Comparison of ENCODE assay signal across 27 cellular contexts in genomic region chr20:6835609-6836008, GRCh38.
"Had no signal": no experiment of that assay in that cellular context is flagged by ENCODE, and none has a peak within 500 bp of the region (broad histone marks: within the 10 kb centered on the region; RNA-seq: fewer than 3 reads in every experiment).

No MANE protein-coding gene starts in this region.

- ATAC-seq: effector memory CD8-positive, alpha-beta T cell; esophagus mucosa; foreskin keratinocyte; gastrocnemius medialis; gastroesophageal sphincter; heart left ventricle; heart right ventricle had no signal

- H3K27me3 ChIP-seq: colonic mucosa, esophagus muscularis mucosa, esophagus squamous epithelium, gastrocnemius medialis had no signal

- H3K27ac Mint-ChIP-seq: dendritic cell treated with granulocyte-macrophage colony-stimulating factor and Interleukin-4, amounts not matched to agents 40 ng/mL and 50 ng/mL, for 4 days; effector memory CD8-positive, alpha-beta T cell had no signal

- H3K27me3 Mint-ChIP-seq: dendritic cell treated with granulocyte-macrophage colony-stimulating factor and Interleukin-4, amounts not matched to agents 40 ng/mL and 50 ng/mL, for 4 days; effector memory CD8-positive, alpha-beta T cell had no signal

- H3K9me3 Mint-ChIP-seq: dendritic cell treated with granulocyte-macrophage colony-stimulating factor and Interleukin-4, amounts not matched to agents 40 ng/mL and 50 ng/mL, for 4 days had no signal

- H3K4me3 Mint-ChIP-seq: dendritic cell treated with granulocyte-macrophage colony-stimulating factor and Interleukin-4, amounts not matched to agents 40 ng/mL and 50 ng/mL, for 4 days; effector memory CD8-positive, alpha-beta T cell had no signal

- DNase-seq: colonic mucosa; cortex of kidney; dermis blood vessel endothelial cell; dorsolateral prefrontal cortex; effector CD4-positive, alpha-beta T cell; effector CD8-positive, alpha-beta T cell; effector memory CD4-positive, alpha-beta T cell; effector memory CD8-positive, alpha-beta T cell; erythroblast; esophagus squamous epithelium; foreskin fibroblast; foreskin keratinocyte; foreskin melanocyte; gastrocnemius medialis; glutamatergic neuron; head of caudate nucleus; heart left ventricle; heart right ventricle had no signal

- H3K36me3 ChIP-seq: colonic mucosa, esophagus muscularis mucosa, esophagus squamous epithelium, gastrocnemius medialis, gastroesophageal sphincter, heart left ventricle, heart right ventricle had no signal

- H3K9me3 ChIP-seq: colonic mucosa, esophagus muscularis mucosa, esophagus squamous epithelium, gastrocnemius medialis, gastroesophageal sphincter, heart left ventricle, heart right ventricle had no signal

- FAIRE-seq: colon, endometrium, endothelial cell of umbilical vein had no signal

- H3K27ac ChIP-seq: colonic mucosa, coronary artery, dorsolateral prefrontal cortex, epithelial cell of prostate, esophagus muscularis mucosa, esophagus squamous epithelium, foreskin keratinocyte, gastrocnemius medialis, gastroesophageal sphincter, heart left ventricle, heart right ventricle had no signal

- H3K4me1 ChIP-seq: colonic mucosa, esophagus muscularis mucosa, esophagus squamous epithelium, foreskin keratinocyte, gastrocnemius medialis, gastroesophageal sphincter, heart left ventricle, heart right ventricle had no signal

- H3K4me3 ChIP-seq: colonic mucosa, coronary artery, dorsolateral prefrontal cortex, esophagus muscularis mucosa, esophagus squamous epithelium, gastrocnemius medialis, gastroesophageal sphincter, heart left ventricle, heart right ventricle had no signal
